29 cellular contexts compared by ENCODE assay signal in genomic region chr12:53166837-53167236, GRCh38. TPM values are rescaled to one million over a fixed set of nuclear protein-coding genes. Genes with fewer than 3 reads are reported as not detected.
"Had no signal": no experiment of that assay in that cellular context is flagged by ENCODE, and none has a peak within 500 bp of the region (broad histone marks: within the 10 kb centered on the region; RNA-seq: fewer than 3 reads in every experiment).

No MANE protein-coding gene starts in this region.

- H3K9ac ChIP-seq: neural progenitor cell, parathyroid adenoma had no signal

- H3K27me3 ChIP-seq: left lung, neural progenitor cell, neutrophil, right atrium auricular region, right lobe of liver, tibial nerve, upper lobe of left lung, vagina had no signal

- H3K4me2 ChIP-seq: neural progenitor cell, smooth muscle cell had no signal

- DNase-seq: hippocampal formation; kidney glomerular epithelial cell; left colon; left lung; lower lobe of right lung; mesendoderm; naive B cell; natural killer cell; nephron progenitor cell; occipital lobe; right lobe of liver; stimulated activated CD4-positive, alpha-beta T cell treated with anti-CD3 and anti-CD28 coated beads, Interleukin-1b, Interleukin-23, amount 100 ng/mL, for 48 hours; stimulated activated CD4-positive, alpha-beta T cell treated with anti-CD3 and anti-CD28 coated beads, Interleukin-2, amount 100 ng/mL, for 48 hours; stimulated activated CD4-positive, alpha-beta T cell treated with anti-CD3 and anti-CD28 coated beads, Interleukin-4, amount 100 ng/mL, for 4 hours; stimulated activated CD8-positive, alpha-beta memory T cell treated with anti-CD3 and anti-CD28 coated beads, Interleukin-4, amount 100 ng/mL, for 48 hours; stimulated activated naive CD4-positive, alpha-beta T cell treated with Interleukin-2 at 50 U/mL for 16 hours; substantia nigra; upper lobe of left lung had no signal

- H2AFZ ChIP-seq: neural progenitor cell, parathyroid adenoma had no signal

- H3K9me3 ChIP-seq: left lung, lower lobe of right lung, neutrophil, right atrium auricular region, right lobe of liver, tibial nerve, upper lobe of left lung, vagina had no signal

- H3K36me3 ChIP-seq: neural progenitor cell, right atrium auricular region had no signal

- H3K9me3 Mint-ChIP-seq: mesothelial cell of epicardium; naive B cell; natural killer cell; neural progenitor cell; stimulated activated memory B cell treated with anti-CD40 and anti-IgM and Interleukin-4, amounts not matched to agents 10 μg/mL and 1 μg/mL and 100 μg/mL, for 72 hours; stimulated activated naive CD8-positive, alpha-beta T cell treated with anti-CD3 and anti-CD28 coated beads, Interleukin-15, amount 100 ng/mL, for 72 hours had no signal

- H3K4me3 ChIP-seq: left lung, lower lobe of right lung, neural progenitor cell, right atrium auricular region, right lobe of liver, smooth muscle cell, tibial nerve, upper lobe of left lung, vagina had no signal

- H3K27ac ChIP-seq: left lung, lower lobe of right lung, neural progenitor cell, neutrophil, parathyroid adenoma, right atrium auricular region, right lobe of liver, tibial nerve, upper lobe of left lung, vagina had no signal

- H3K4me1 Mint-ChIP-seq: natural killer cell; neural progenitor cell; stimulated activated memory B cell treated with anti-CD40 and anti-IgM and Interleukin-4, amounts not matched to agents 10 μg/mL and 1 μg/mL and 100 μg/mL, for 72 hours; stimulated activated naive CD8-positive, alpha-beta T cell treated with anti-CD3 and anti-CD28 coated beads, Interleukin-15, amount 100 ng/mL, for 72 hours had no signal

- H3K4me3 Mint-ChIP-seq: mesothelial cell of epicardium; naive B cell; natural killer cell; nephron progenitor cell; neural progenitor cell; stimulated activated memory B cell treated with anti-CD40 and anti-IgM and Interleukin-4, amounts not matched to agents 10 μg/mL and 1 μg/mL and 100 μg/mL, for 72 hours; stimulated activated naive CD8-positive, alpha-beta T cell treated with anti-CD3 and anti-CD28 coated beads, Interleukin-15, amount 100 ng/mL, for 72 hours had no signal

- H3K79me2 ChIP-seq: parathyroid adenoma had no signal

- ATAC-seq: left colon; left lung; lower lobe of right lung; natural killer cell; right lobe of liver; stimulated activated memory B cell treated with anti-CD40 and anti-IgM and Interleukin-4, amounts not matched to agents 10 μg/mL and 1 μg/mL and 100 μg/mL, for 72 hours; stimulated activated naive CD8-positive, alpha-beta T cell treated with anti-CD3 and anti-CD28 coated beads, Interleukin-15, amount 100 ng/mL, for 72 hours had no signal

- H3K27ac Mint-ChIP-seq: mesothelial cell of epicardium; natural killer cell; nephron progenitor cell; neural progenitor cell; stimulated activated memory B cell treated with anti-CD40 and anti-IgM and Interleukin-4, amounts not matched to agents 10 μg/mL and 1 μg/mL and 100 μg/mL, for 72 hours; stimulated activated naive CD8-positive, alpha-beta T cell treated with anti-CD3 and anti-CD28 coated beads, Interleukin-15, amount 100 ng/mL, for 72 hours had no signal

- H3K27me3 Mint-ChIP-seq: naive B cell; stimulated activated memory B cell treated with anti-CD40 and anti-IgM and Interleukin-4, amounts not matched to agents 10 μg/mL and 1 μg/mL and 100 μg/mL, for 72 hours; stimulated activated naive CD8-positive, alpha-beta T cell treated with anti-CD3 and anti-CD28 coated beads, Interleukin-15, amount 100 ng/mL, for 72 hours had no signal

- H3K4me1 ChIP-seq: left lung, lower lobe of right lung, neural progenitor cell, right atrium auricular region, upper lobe of left lung had no signal

RNA-seq across cellular contexts. Expression of gene ITGB7, which starts 40.2 kb away (rescaled TPM):
- total RNA-seq: occipital lobe, pulmonary artery endothelial cell had no signal
- polyA plus RNA-seq: smooth muscle cell had no signal
